Comparison of ENCODE assay signal across 37 cellular contexts in genomic region chr7:31970501-31970900, GRCh38.
"Had no signal": no experiment of that assay in that cellular context is flagged by ENCODE, and none has a peak within 500 bp of the region (broad histone marks: within the 10 kb centered on the region; RNA-seq: fewer than 3 reads in every experiment).

No MANE protein-coding gene starts in this region.

- ATAC-seq: activated CD8-positive, alpha-beta T cell treated with anti-CD3 and anti-CD28 coated beads, Interleukin-2, amount 10 ng/mL, durations not matched to agents 7 days and 5 days; activated naive CD4-positive, alpha-beta T cell treated with anti-CD3 and anti-CD28 coated beads, Interleukin-2, amount 50 U/mL, for 72 hours; activated T-cell treated with anti-CD3 and anti-CD28 coated beads, Interleukin-2, amount 50 U/mL, for 4 hours; activated T-cell treated with anti-CD3 and anti-CD28 coated beads, Interleukin-2, amount 50 U/mL, for 72 hours; activated T-helper 17 cell treated with anti-CD3 and anti-CD28 coated beads, Interleukin-2, amount 50 U/mL, for 72 hours had no signal

- H3K4me3 Mint-ChIP-seq: activated B cell treated with CpG ODN at 0.5 μM for 24 hours; activated CD4-positive, alpha-beta memory T cell treated with anti-CD3 and anti-CD28 coated beads, Interleukin-2, amount 10 ng/mL, durations not matched to agents 7 days and 5 days; activated CD4-positive, alpha-beta T cell treated with anti-CD3 and anti-CD28 coated beads, Interleukin-2, amount 10 ng/mL, durations not matched to agents 24 days and 14 days; activated CD8-positive, alpha-beta T cell treated with anti-CD3 and anti-CD28 coated beads, Interleukin-2, amount 10 ng/mL, durations not matched to agents 7 days and 5 days; activated naive CD4-positive, alpha-beta T cell treated with anti-CD3 and anti-CD28 coated beads for 36 hours; activated naive CD8-positive, alpha-beta T cell treated with anti-CD3 and anti-CD28 coated beads for 36 hours; activated T-cell treated with anti-CD3 and anti-CD28 coated beads, Interleukin-2, amount 50 U/mL, for 4 hours; activated T-cell treated with anti-CD3 and anti-CD28 coated beads, Interleukin-2, amount 50 U/mL, for 72 hours; activated T-helper 1 cell treated with anti-CD3 and anti-CD28 coated beads, Interleukin-12 subunit alpha, Interleukin-12 subunit beta, Interleukin-2, Interleukin-4 antibody, amounts not matched to agents 30 ng/mL and 10 ng/mL and 1 ng/mL, durations not matched to agents 14 hours and 24 hours and 36 hours; activated T-helper 17 cell treated with anti-CD3 and anti-CD28 coated beads, Interleukin-2, amount 50 U/mL, for 72 hours; brain; central memory CD8-positive, alpha-beta T cell; T-helper 1 cell treated with Interleukin-12 subunit alpha and Interleukin-12 subunit beta and Interleukin-4 antibody, amounts not matched to agents 30 μg/mL and 1 μg/mL, for 36 hours; T-helper 2 cell treated with Interferon-gamma antibody and Interleukin-4, amounts not matched to agents 5 μg/mL and 100 μg/mL, for 36 hours had no signal

- H3K27ac Mint-ChIP-seq: activated B cell treated with CpG ODN at 0.5 μM for 24 hours; activated CD4-positive, alpha-beta memory T cell treated with anti-CD3 and anti-CD28 coated beads, Interleukin-2, amount 10 ng/mL, durations not matched to agents 7 days and 5 days; activated CD4-positive, alpha-beta T cell treated with anti-CD3 and anti-CD28 coated beads, Interleukin-2, amount 10 ng/mL, durations not matched to agents 24 days and 14 days; activated CD8-positive, alpha-beta T cell treated with anti-CD3 and anti-CD28 coated beads, Interleukin-2, amount 10 ng/mL, durations not matched to agents 7 days and 5 days; activated naive CD4-positive, alpha-beta T cell treated with anti-CD3 and anti-CD28 coated beads for 36 hours; activated naive CD4-positive, alpha-beta T cell treated with anti-CD3 and anti-CD28 coated beads, Interleukin-2, amount 50 U/mL, for 72 hours; activated naive CD8-positive, alpha-beta T cell treated with anti-CD3 and anti-CD28 coated beads for 36 hours; activated T-cell treated with anti-CD3 and anti-CD28 coated beads, Interleukin-2, amount 50 U/mL, for 72 hours; activated T-helper 1 cell treated with anti-CD3 and anti-CD28 coated beads, Interleukin-12 subunit alpha, Interleukin-12 subunit beta, Interleukin-2, Interleukin-4 antibody, amounts not matched to agents 30 ng/mL and 10 ng/mL and 1 ng/mL, durations not matched to agents 14 hours and 24 hours and 36 hours; activated T-helper 17 cell treated with anti-CD3 and anti-CD28 coated beads, Interleukin-2, amount 50 U/mL, for 72 hours; brain; T-helper 1 cell treated with Interleukin-12 subunit alpha and Interleukin-12 subunit beta and Interleukin-4 antibody, amounts not matched to agents 30 μg/mL and 1 μg/mL, for 36 hours; T-helper 2 cell treated with Interferon-gamma antibody and Interleukin-4, amounts not matched to agents 5 μg/mL and 100 μg/mL, for 36 hours had no signal

- H3K36me3 Mint-ChIP-seq: activated naive CD8-positive, alpha-beta T cell treated with anti-CD3 and anti-CD28 coated beads for 36 hours; brain had no signal

- DNase-seq: activated B cell treated with CpG ODN at 0.5 μM for 24 hours; activated CD4-positive, alpha-beta memory T cell treated with anti-CD3 and anti-CD28 coated beads, Interleukin-2, amount 10 ng/mL, durations not matched to agents 7 days and 5 days; activated CD4-positive, alpha-beta T cell treated with anti-CD3 and anti-CD28 coated beads for 4 hours; activated CD4-positive, alpha-beta T cell treated with anti-CD3 and anti-CD28 coated beads, Interleukin-2, amount 10 ng/mL, durations not matched to agents 24 days and 14 days; activated CD4-positive, alpha-beta T cell treated with anti-CD3 and anti-CD28 coated beads, Interleukin-2, amount 50 U/mL, for 48 hours; activated CD4-positive, CD25-positive, alpha-beta regulatory T cell treated with anti-CD3 and anti-CD28 coated beads, Interleukin-2, amount 50 U/mL, for 72 hours; activated CD8-positive, alpha-beta memory T cell treated with anti-CD3 and anti-CD28 coated beads, Interleukin-2, amount 50 U/mL, for 4 hours; activated CD8-positive, alpha-beta T cell treated with anti-CD3 and anti-CD28 coated beads, Interleukin-2, amount 10 ng/mL, durations not matched to agents 7 days and 5 days; activated effector memory CD4-positive, alpha-beta T cell treated with anti-CD3 and anti-CD28 coated beads, Interleukin-2, amount 50 U/mL, for 16 hours; activated gamma-delta T cell treated with Interleukin-2 at 50 U/mL for 16 hours; activated naive CD4-positive, alpha-beta T cell; activated naive CD4-positive, alpha-beta T cell treated with anti-CD3 and anti-CD28 coated beads for 36 hours; activated naive CD4-positive, alpha-beta T cell treated with anti-CD3 and anti-CD28 coated beads, Interleukin-2, amount 50 U/mL, for 16 hours; activated naive CD8-positive, alpha-beta T cell treated with anti-CD3 and anti-CD28 coated beads for 36 hours; activated T-cell treated with anti-CD3 and anti-CD28 coated beads for 4 hours; activated T-cell treated with anti-CD3 and anti-CD28 coated beads, Interleukin-2, amount 50 U/mL, for 1 hour; activated T-cell treated with anti-CD3 and anti-CD28 coated beads, Interleukin-2, amount 50 U/mL, for 4 hours; activated T-cell treated with anti-CD3 and anti-CD28 coated beads, Interleukin-2, amount 50 U/mL, for 72 hours; adrenal gland; amniotic stem cell; aorta; caudate nucleus; cerebellar nuclear complex; T-helper 1 cell; T-helper 2 cell; T-helper 9 cell had no signal

- H3K36me3 ChIP-seq: adrenal gland, cardiac muscle cell had no signal

- H3K4me1 Mint-ChIP-seq: activated B cell treated with CpG ODN at 0.5 μM for 24 hours; activated CD4-positive, alpha-beta memory T cell treated with anti-CD3 and anti-CD28 coated beads, Interleukin-2, amount 10 ng/mL, durations not matched to agents 7 days and 5 days; activated CD4-positive, alpha-beta T cell treated with anti-CD3 and anti-CD28 coated beads, Interleukin-2, amount 10 ng/mL, durations not matched to agents 24 days and 14 days; activated naive CD8-positive, alpha-beta T cell treated with anti-CD3 and anti-CD28 coated beads for 36 hours; activated T-helper 17 cell treated with anti-CD3 and anti-CD28 coated beads, Interleukin-2, amount 50 U/mL, for 72 hours; brain; central memory CD8-positive, alpha-beta T cell had no signal

- H3K27ac ChIP-seq: adrenal gland, cardiac muscle cell, VCaP had no signal

- H3K4me1 ChIP-seq: adrenal gland had no signal

- FAIRE-seq: bronchial epithelial cell, TTC549 had no signal

- H3K9me3 ChIP-seq: adrenal gland had no signal

- H3K4me3 ChIP-seq: adrenal gland, cardiac muscle cell had no signal

- H3K9me3 Mint-ChIP-seq: T-helper 1 cell treated with Interleukin-12 subunit alpha and Interleukin-12 subunit beta and Interleukin-4 antibody, amounts not matched to agents 30 μg/mL and 1 μg/mL, for 36 hours had no signal

- H3K27me3 ChIP-seq: adrenal gland, cardiac muscle cell had no signal

- H3K27me3 Mint-ChIP-seq: activated B cell treated with CpG ODN at 0.5 μM for 24 hours; activated CD4-positive, alpha-beta memory T cell treated with anti-CD3 and anti-CD28 coated beads, Interleukin-2, amount 10 ng/mL, durations not matched to agents 7 days and 5 days; activated CD4-positive, alpha-beta T cell treated with anti-CD3 and anti-CD28 coated beads, Interleukin-2, amount 10 ng/mL, durations not matched to agents 24 days and 14 days; activated naive CD8-positive, alpha-beta T cell treated with anti-CD3 and anti-CD28 coated beads for 36 hours; activated T-helper 17 cell treated with anti-CD3 and anti-CD28 coated beads, Interleukin-2, amount 50 U/mL, for 72 hours; central memory CD8-positive, alpha-beta T cell had no signal
